ENCODE assay signal across 1 cellular context in the genomic region with DNA sequence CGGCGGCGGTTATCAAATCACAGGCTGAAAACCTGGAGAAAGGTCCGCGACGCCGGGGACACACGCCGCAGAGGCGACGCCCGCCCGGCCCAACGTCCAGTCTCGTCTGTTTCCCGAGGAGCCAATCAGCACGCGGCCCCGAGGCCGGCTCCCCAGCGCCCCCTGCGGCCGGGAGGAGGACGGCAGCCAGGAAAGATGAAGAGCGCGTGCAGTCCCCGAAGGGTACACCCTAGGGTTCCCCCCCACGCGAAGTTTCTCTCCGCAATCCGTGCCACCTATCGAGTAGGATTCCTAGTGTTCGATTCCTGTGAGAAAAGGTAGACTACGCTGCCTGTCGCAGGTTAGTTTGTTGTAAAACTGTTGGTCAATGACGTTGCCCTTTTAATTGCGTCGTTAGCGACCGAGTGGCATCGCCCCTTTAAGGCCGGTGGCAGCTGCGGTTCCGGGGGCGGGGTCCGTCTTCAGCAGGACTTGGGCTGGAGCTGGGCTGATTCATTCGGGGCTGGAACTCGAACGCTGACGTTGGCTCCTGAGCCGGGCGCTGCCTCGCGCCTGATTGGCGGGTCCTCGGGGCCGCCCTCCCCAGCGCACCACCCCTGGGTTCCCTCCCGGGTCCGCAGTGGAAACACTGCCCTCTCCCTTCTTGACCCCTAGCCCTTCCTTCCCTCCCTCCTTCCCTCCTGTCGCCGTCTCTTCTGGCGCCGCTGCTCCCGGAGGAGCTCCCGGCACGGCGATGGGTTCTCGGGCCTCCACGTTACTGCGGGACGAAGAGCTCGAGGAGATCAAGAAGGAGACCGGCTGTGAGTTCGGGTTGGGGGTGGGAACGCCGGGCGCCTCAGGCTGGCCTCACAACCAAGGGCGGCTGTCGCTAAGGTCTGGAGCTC.
A peak's percentile ranks its signal among the peaks of the same experiment; 100 is the strongest.
TF ChIP-seq lines count a peak whose summit lies in the region.

Gene CHP1 (plus strand): TSS at position 619 of the 884 bp plus-strand sequence. CDS start 115 bp downstream, at position 734.
Gene EXD1 (minus strand): TSS at position 108 of the 884 bp plus-strand sequence. CDS start 4,182 bp downstream, outside the sequence.

TF ChIP-seq in WTC11, 78 proteins besides CTCF, POLR2A, EP300 and RAD21 (continued from another document and continues in another):
- TF ChIP-seq MYBL2 (CRISPR knock-in tag; IDR thresholded peaks at IDR 0.05) (peak; percentile 93), SOX15 (CRISPR knock-in tag; IDR thresholded peaks at IDR 0.05) (no peak), ESRRA (CRISPR knock-in tag; IDR thresholded peaks at IDR 0.05; ENCODE audit: borderline replicate concordance) (peak; percentile 82), ATF2 (CRISPR knock-in tag; IDR thresholded peaks at IDR 0.05; ENCODE audit: borderline replicate concordance, low read depth) (peak; percentile 85), NR3C1 (CRISPR knock-in tag; conservative IDR thresholded peaks at IDR 0.05; ENCODE audit: low read depth) (0 out of 2 replicates have a peak, but pooled peaks have one; percentile 58), JUN (CRISPR knock-in tag; IDR thresholded peaks at IDR 0.05) (peak; percentile 62), TEAD4 (CRISPR knock-in tag; IDR thresholded peaks at IDR 0.05) (peak; percentile 81), SMAD3 (CRISPR knock-in tag; IDR thresholded peaks at IDR 0.05; ENCODE audit: borderline replicate concordance) (peak; percentile 93), PRRX2 (CRISPR knock-in tag; IDR thresholded peaks at IDR 0.05) (no peak), IRF2 (CRISPR knock-in tag; IDR thresholded peaks at IDR 0.05; ENCODE audit: borderline replicate concordance, low read depth) (no peak), AFF4 (CRISPR knock-in tag; IDR thresholded peaks at IDR 0.05; ENCODE audit: borderline replicate concordance) (peak; percentile 76; the same call in 1 of the 2 replicates), CREB1 (CRISPR knock-in tag; IDR thresholded peaks at IDR 0.05) (peak; percentile 91), ZBTB21 (CRISPR knock-in tag; IDR thresholded peaks at IDR 0.05; ENCODE audit: borderline replicate concordance) (peak; percentile 37), ZNF263 (CRISPR knock-in tag; IDR thresholded peaks at IDR 0.05; ENCODE audit: low read depth) (peak; percentile 66; the same call in 1 of the 2 replicates), STAT6 (CRISPR knock-in tag; conservative IDR thresholded peaks at IDR 0.05; ENCODE audit: low read depth) (no peak), HMGXB4 (CRISPR knock-in tag; IDR thresholded peaks at IDR 0.05) (peak; percentile 76), ZNF396 (CRISPR knock-in tag; IDR thresholded peaks at IDR 0.05; ENCODE audit: borderline replicate concordance) (no peak), NR2C2 (CRISPR knock-in tag; IDR thresholded peaks at IDR 0.05) (peak; percentile 24; the same call in 1 of the 2 replicates), ZNF532 (CRISPR knock-in tag; IDR thresholded peaks at IDR 0.05; ENCODE audit: borderline replicate concordance) (no peak), ETV6 (CRISPR knock-in tag; IDR thresholded peaks at IDR 0.05) (peak; percentile 59), CREM (CRISPR knock-in tag; IDR thresholded peaks at IDR 0.05) (peak; percentile 88), ZNF317 (CRISPR knock-in tag; IDR thresholded peaks at IDR 0.05; ENCODE audit: borderline replicate concordance, low read depth) (peak; percentile 70; the same call in 1 of the 2 replicates), GTF2I (CRISPR knock-in tag; conservative IDR thresholded peaks at IDR 0.05) (no peak), GABPB1 (CRISPR knock-in tag; IDR thresholded peaks at IDR 0.05) (peak; percentile 70; the same call in 1 of the 2 replicates)
- TF ChIP-seq, protein P1, sequence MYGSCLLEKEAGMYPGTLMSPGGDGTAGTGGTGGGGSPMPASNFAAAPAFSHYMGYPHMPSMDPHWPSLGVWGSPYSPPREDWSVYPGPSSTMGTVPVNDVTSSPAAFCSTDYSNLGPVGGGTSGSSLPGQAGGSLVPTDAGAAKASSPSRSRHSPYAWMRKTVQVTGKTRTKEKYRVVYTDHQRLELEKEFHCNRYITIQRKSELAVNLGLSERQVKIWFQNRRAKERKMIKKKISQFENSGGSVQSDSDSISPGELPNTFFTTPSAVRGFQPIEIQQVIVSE (CRISPR knock-in tag; IDR thresholded peaks at IDR 0.05; ENCODE audit: borderline replicate concordance), result no peak
- TF ChIP-seq, protein P2, sequence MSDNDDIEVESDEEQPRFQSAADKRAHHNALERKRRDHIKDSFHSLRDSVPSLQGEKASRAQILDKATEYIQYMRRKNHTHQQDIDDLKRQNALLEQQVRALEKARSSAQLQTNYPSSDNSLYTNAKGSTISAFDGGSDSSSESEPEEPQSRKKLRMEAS (CRISPR knock-in tag; IDR thresholded peaks at IDR 0.05), result peak; percentile 100
- TF ChIP-seq, protein P3, sequence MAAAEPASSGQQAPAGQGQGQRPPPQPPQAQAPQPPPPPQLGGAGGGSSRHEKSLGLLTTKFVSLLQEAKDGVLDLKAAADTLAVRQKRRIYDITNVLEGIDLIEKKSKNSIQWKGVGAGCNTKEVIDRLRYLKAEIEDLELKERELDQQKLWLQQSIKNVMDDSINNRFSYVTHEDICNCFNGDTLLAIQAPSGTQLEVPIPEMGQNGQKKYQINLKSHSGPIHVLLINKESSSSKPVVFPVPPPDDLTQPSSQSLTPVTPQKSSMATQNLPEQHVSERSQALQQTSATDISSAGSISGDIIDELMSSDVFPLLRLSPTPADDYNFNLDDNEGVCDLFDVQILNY (CRISPR knock-in tag; IDR thresholded peaks at IDR 0.05), result peak; percentile 51; the same call in 1 of the 2 replicates
- TF ChIP-seq, protein P4, sequence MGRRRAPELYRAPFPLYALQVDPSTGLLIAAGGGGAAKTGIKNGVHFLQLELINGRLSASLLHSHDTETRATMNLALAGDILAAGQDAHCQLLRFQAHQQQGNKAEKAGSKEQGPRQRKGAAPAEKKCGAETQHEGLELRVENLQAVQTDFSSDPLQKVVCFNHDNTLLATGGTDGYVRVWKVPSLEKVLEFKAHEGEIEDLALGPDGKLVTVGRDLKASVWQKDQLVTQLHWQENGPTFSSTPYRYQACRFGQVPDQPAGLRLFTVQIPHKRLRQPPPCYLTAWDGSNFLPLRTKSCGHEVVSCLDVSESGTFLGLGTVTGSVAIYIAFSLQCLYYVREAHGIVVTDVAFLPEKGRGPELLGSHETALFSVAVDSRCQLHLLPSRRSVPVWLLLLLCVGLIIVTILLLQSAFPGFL (CRISPR knock-in tag; IDR thresholded peaks at IDR 0.05; ENCODE audit: borderline replicate concordance), result peak; percentile 68; the same call in 1 of the 2 replicates
- TF ChIP-seq, protein P5, sequence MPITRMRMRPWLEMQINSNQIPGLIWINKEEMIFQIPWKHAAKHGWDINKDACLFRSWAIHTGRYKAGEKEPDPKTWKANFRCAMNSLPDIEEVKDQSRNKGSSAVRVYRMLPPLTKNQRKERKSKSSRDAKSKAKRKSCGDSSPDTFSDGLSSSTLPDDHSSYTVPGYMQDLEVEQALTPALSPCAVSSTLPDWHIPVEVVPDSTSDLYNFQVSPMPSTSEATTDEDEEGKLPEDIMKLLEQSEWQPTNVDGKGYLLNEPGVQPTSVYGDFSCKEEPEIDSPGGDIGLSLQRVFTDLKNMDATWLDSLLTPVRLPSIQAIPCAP (CRISPR knock-in tag; IDR thresholded peaks at IDR 0.05), result peak; percentile 90
